ENCODE assay signal across 8 cellular contexts in the genomic region with DNA sequence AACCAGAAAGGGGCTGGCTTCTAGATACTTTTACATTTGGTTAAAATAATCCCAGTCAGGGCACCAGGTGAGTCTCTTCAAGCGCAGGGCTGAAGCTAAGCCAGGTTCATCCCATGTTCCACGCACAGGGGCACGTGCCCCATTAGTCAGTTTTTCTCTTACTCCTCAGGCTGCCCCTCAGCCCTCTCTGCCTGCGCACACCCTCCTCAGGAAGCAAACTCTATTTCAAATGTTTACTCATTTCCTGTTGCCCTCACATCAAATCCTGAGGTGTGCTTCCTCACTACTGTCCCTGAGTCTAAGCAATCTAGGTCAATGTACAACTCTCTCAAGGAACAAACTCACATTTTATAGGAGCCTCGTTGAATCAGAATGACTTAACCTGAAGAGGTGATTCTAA. TPM values are rescaled to one million over a fixed set of nuclear protein-coding genes. Genes with fewer than 3 reads are reported as not detected.
DNase-seq lines count a peak whose midpoint lies in the region; ATAC-seq and TF ChIP-seq lines count a peak whose summit lies in the region.

No MANE protein-coding gene starts in this region.

- CTCF ChIA-PET in activated CD8-positive, alpha-beta memory T cell treated with anti-CD3 and anti-CD28 coated beads, Interleukin-2, amount 10 ng/mL, durations not matched to agents 7 days and 5 days (lab: Charles Lee) = interaction anchor here (0.8 to 3.2 kb wide), 7 partner anchors 11 to 127 kb away, joined by 3 to 18 read pairs (median 6); partner anchors contain the start of gene THBS1

- H3K36me3 ChIP-seq in MG63 = no peaks in the 10 kb centered on the region; the same call in 1 of the 2 replicates

- no peaks in the 10 kb centered on the region for H3K27me3 ChIP-seq in MG63

- H3K4me3 Mint-ChIP-seq in activated CD8-positive, alpha-beta memory T cell treated with anti-CD3 and anti-CD28 coated beads, Interleukin-2, amount 10 ng/mL, durations not matched to agents 7 days and 5 days = no peak overlapping the region

- ATAC-seq in activated CD8-positive, alpha-beta memory T cell treated with anti-CD3 and anti-CD28 coated beads, Interleukin-2, amount 10 ng/mL, durations not matched to agents 7 days and 5 days = peak; percentile 74
- ATAC-seq in GM21737 (IDR thresholded peaks at IDR 0.05; ENCODE audit: unreplicated experiment) = no peak

- peaks cover 34% of the 10 kb centered on the region for H3K36me3 Mint-ChIP-seq in activated CD8-positive, alpha-beta memory T cell treated with anti-CD3 and anti-CD28 coated beads, Interleukin-2, amount 10 ng/mL, durations not matched to agents 7 days and 5 days

- H3K9me3 ChIP-seq in MG63 = peaks cover 5% of the 10 kb centered on the region

- TF ChIP-seq CTCF in fibroblast of pulmonary artery (IDR thresholded peaks at IDR 0.05; ENCODE audit: low read length, missing control alignments) = no peak

- no peak overlapping the region for H3K4me3 ChIP-seq in fibroblast of pulmonary artery (replicated peaks; ENCODE audit: low read depth, low read length)
- H3K4me3 ChIP-seq in MG63 = no peak overlapping the region

- peak; percentile 26 for DNase-seq in NCI-H226
- peak; percentile 83 for DNase-seq in activated CD8-positive, alpha-beta memory T cell treated with anti-CD3 and anti-CD28 coated beads, Interleukin-2, amount 10 ng/mL, durations not matched to agents 7 days and 5 days
- DNase-seq in fibroblast of pulmonary artery (ENCODE audit: low read depth) = peak; percentile 73
- DNase-seq in stimulated activated CD8-positive, alpha-beta memory T cell treated with anti-CD3 and anti-CD28 coated beads, Interleukin-4, amount 100 ng/mL, for 1 hour (ENCODE audit: low read depth in 2 of 2, low spot score in 1 of 2) = peak; percentile 18 to 53
- no peak for DNase-seq in MG63
- no peak for DNase-seq in AML-193 (lab: John Stamatoyannopoulos, UW)
- DNase-seq in NCI-H774 (lab: John Stamatoyannopoulos, UW) = no peak

- H3K27ac Mint-ChIP-seq in activated CD8-positive, alpha-beta memory T cell treated with anti-CD3 and anti-CD28 coated beads, Interleukin-2, amount 10 ng/mL, durations not matched to agents 7 days and 5 days = peak overlapping the region; percentile 82

- H3K4me1 Mint-ChIP-seq in activated CD8-positive, alpha-beta memory T cell treated with anti-CD3 and anti-CD28 coated beads, Interleukin-2, amount 10 ng/mL, durations not matched to agents 7 days and 5 days = peaks cover 68% of the 10 kb centered on the region

- H3K9me3 Mint-ChIP-seq in activated CD8-positive, alpha-beta memory T cell treated with anti-CD3 and anti-CD28 coated beads, Interleukin-2, amount 10 ng/mL, durations not matched to agents 7 days and 5 days (ENCODE audit: low read depth) = peaks cover 2% of the 10 kb centered on the region

- no peaks in the 10 kb centered on the region for H3K27me3 Mint-ChIP-seq in activated CD8-positive, alpha-beta memory T cell treated with anti-CD3 and anti-CD28 coated beads, Interleukin-2, amount 10 ng/mL, durations not matched to agents 7 days and 5 days

RNA-seq across cellular contexts. Expression of gene THBS1, which starts 48.5 kb away (rescaled TPM):
- 1 to 10 TPM in 1 of 2 experiments, under 1 TPM in 1; 0.91 to 1.4 TPM for total RNA-seq in activated CD8-positive, alpha-beta memory T cell treated with anti-CD3 and anti-CD28 coated beads, Interleukin-2, amount 10 ng/mL, durations not matched to agents 7 days and 5 days
- total RNA-seq in MG63 (2014; rRNA removed; shearing (Covaris generic); ENCODE audit: low replicate concordance) = 335 and 364 TPM in 2 replicates

Comparison
In these comparisons a context has a peak if more than half of its experiments do, and no peak if none do; other contexts are left out.
1. DNase-seq: peak in NCI-H226 (single experiment), activated CD8-positive, alpha-beta memory T cell treated with anti-CD3 and anti-CD28 coated beads, Interleukin-2, amount 10 ng/mL, durations not matched to agents 7 days and 5 days (single experiment), fibroblast of pulmonary artery (single experiment) and stimulated activated CD8-positive, alpha-beta memory T cell treated with anti-CD3 and anti-CD28 coated beads, Interleukin-4, amount 100 ng/mL, for 1 hour (2 of 2); none in MG63 (single experiment), AML-193 (0 of 2) and NCI-H774 (single experiment).
2. RNA of gene THBS1, which starts 48.5 kb away (total RNA-seq): 335 to 364 TPM in MG63; 0.91 to 1.4 TPM in activated CD8-positive, alpha-beta memory T cell treated with anti-CD3 and anti-CD28 coated beads, Interleukin-2, amount 10 ng/mL, durations not matched to agents 7 days and 5 days; every median in the first group is over 100 times any median in the second.